Comparison of ENCODE assay signal across 24 cellular contexts in the genomic region with DNA sequence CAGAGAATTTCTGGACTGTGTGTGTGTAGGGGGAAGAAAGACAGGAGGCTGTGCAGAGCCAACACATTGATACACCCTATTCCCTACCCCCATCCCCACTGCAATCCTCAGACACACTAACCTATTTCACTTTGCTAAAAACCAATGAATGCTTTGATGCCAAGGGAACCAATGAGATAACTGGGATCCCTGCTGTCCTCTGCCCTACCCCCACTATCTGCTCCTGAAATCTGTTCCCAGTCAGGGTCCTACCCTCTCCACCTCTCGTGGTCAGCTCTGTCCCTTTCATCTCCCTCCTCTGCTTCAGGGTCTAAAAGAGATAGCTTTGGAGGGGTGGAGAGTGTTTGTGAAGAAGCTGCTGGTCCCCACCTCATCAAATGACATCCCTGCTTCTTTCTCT. TPM values are rescaled to one million over a fixed set of nuclear protein-coding genes. Genes with fewer than 3 reads are reported as not detected.
"Had no signal": no experiment of that assay in that cellular context is flagged by ENCODE, and none has a peak within 500 bp of the region (broad histone marks: within the 10 kb centered on the region; RNA-seq: fewer than 3 reads in every experiment).

No MANE protein-coding gene starts in this region.

- DNase-seq: activated CD4-positive, alpha-beta T cell treated with anti-CD3 and anti-CD28 coated beads, Interleukin-2, amount 50 U/mL, for 1 hour; activated CD4-positive, CD25-positive, alpha-beta regulatory T cell treated with anti-CD3 and anti-CD28 coated beads, Interleukin-2, amount 50 U/mL, for 72 hours; activated CD8-positive, alpha-beta memory T cell treated with anti-CD3 and anti-CD28 coated beads for 24 hours; activated CD8-positive, alpha-beta memory T cell treated with anti-CD3 and anti-CD28 coated beads, Interleukin-2, amount 50 U/mL, for 48 hours; activated effector memory CD4-positive, alpha-beta T cell treated with Interleukin-2 at 50 U/mL for 16 hours; activated naive CD4-positive, alpha-beta T cell treated with anti-CD3 and anti-CD28 coated beads, Interleukin-2, amount 50 U/mL, for 16 hours; activated T-cell treated with anti-CD3 and anti-CD28 coated beads, Interleukin-2, amount 50 U/mL, for 48 hours; aorta; brain microvascular endothelial cell; head of caudate nucleus; kidney; left lung; psoas muscle; right cardiac atrium; stimulated activated CD4-positive, alpha-beta T cell treated with anti-CD3 and anti-CD28 coated beads, Interleukin-2, amount 100 ng/mL, for 24 hours; stimulated activated naive CD4-positive, alpha-beta T cell treated with Interleukin-2 at 50 U/mL for 16 hours; tibial artery; uterus had no signal

- FAIRE-seq: endometrium, frontal cortex, kidney had no signal

- H3K36me3 ChIP-seq: brain microvascular endothelial cell, left lung, tibial artery, uterus had no signal

- H3K4me1 ChIP-seq: psoas muscle had no signal

- H3K27ac ChIP-seq: brain microvascular endothelial cell, coronary artery, left lung, psoas muscle, tibial artery, uterus, VCaP had no signal

- ATAC-seq: left lung, psoas muscle, right cardiac atrium had no signal

- H3K4me3 ChIP-seq: coronary artery, left lung, psoas muscle, tibial artery, uterus had no signal

- H3K9me3 ChIP-seq: left lung, psoas muscle, tibial artery, uterus had no signal

RNA-seq across cellular contexts. Expression of a gene that starts 19.1 kb away (rescaled TPM):
- total RNA-seq: frontal cortex had no signal

RNA-seq across cellular contexts. Expression of a gene that starts 38.6 kb away (rescaled TPM):
- total RNA-seq: frontal cortex, lung microvascular endothelial cell, skeletal muscle tissue had no signal
